10 cellular contexts compared by ENCODE assay signal in genomic region chrX:123550829-123551228, GRCh38.
"Had no signal": no experiment of that assay in that cellular context is flagged by ENCODE, and none has a peak within 500 bp of the region (broad histone marks: within the 10 kb centered on the region; RNA-seq: fewer than 3 reads in every experiment).

No MANE protein-coding gene starts in this region.

- H3K9ac ChIP-seq: GM23248, KMS-11 had no signal

- H3K27ac ChIP-seq: GM23248, HL-60, KMS-11 had no signal

- H2AFZ ChIP-seq: GM23248 had no signal

- H3K9me3 ChIP-seq: HAP-1 had no signal

- H3K4me3 ChIP-seq: GM23248, HAP-1 had no signal

- H3K36me3 ChIP-seq: HAP-1 had no signal

- DNase-seq: GM23248, GOT3, H7, IMR-90, Karpas-422, KBM-7 had no signal

- ATAC-seq: HCT116 had no signal

- H3K4me2 ChIP-seq: KMS-11 had no signal
